Comparison of ENCODE assay signal across 19 cellular contexts in the genomic region with DNA sequence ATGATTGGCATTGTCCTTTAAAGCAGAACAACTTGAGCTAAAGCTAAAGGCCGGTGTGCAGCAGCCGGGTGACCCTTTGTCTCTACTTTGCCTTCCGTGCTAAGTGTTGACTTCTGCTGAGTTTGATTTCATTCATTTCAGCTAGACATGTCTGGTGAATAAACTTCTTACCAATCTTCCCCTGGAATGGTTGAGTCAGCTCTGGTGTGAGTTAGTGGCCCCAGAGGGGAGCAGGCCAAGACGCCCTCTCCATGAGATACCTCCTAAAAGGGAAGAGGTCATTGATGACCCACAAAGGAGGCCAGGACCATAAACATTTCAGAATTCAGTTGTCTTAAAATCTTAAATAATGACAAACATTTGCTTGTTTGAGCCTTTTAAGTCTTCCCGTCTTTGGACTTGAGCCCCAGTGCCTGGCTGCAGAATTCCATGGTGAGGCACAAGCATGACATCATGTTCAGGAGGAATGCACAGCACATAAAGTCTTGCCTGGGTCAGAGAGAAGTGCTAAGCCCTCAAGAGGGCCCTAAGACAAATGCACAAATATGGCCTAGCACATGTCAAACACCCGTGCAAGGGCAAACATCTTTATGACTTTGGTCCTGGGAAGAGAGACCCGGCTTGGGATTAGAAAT.
DNase-seq lines count a peak whose midpoint lies in the region; ATAC-seq, FAIRE-seq and TF ChIP-seq lines count a peak whose summit lies in the region.
"Had no signal": no experiment of that assay in that cellular context is flagged by ENCODE, and none has a peak within 500 bp of the region (broad histone marks: within the 10 kb centered on the region; RNA-seq: fewer than 3 reads in every experiment).

No MANE protein-coding gene starts in this region.

- no peaks in the 10 kb centered on the region for H3K36me3 Mint-ChIP-seq in mesothelial cell of epicardium
- H3K36me3 Mint-ChIP-seq in chondrocyte (ENCODE audit: low read depth), result no peaks in the 10 kb centered on the region
- peaks cover 20% of the 10 kb centered on the region for H3K36me3 Mint-ChIP-seq in activated naive CD4-positive, alpha-beta T cell treated with anti-CD3 and anti-CD28 coated beads for 36 hours (ENCODE audit: low read depth)

- H3K4me3 ChIP-seq in K562, result no peak overlapping the region

- no peaks in the 10 kb centered on the region for H3K9me1 ChIP-seq in K562 (ENCODE audit: control insufficient read depth, insufficient read depth, low read length)

- DNase-seq in AG08395 (ENCODE audit: low spot score), result peak; percentile 71
- peak; percentile 19 for DNase-seq in ELF-1 (ENCODE audit: low read depth, low spot score)
- DNase-seq in K562 (ENCODE audit: extremely low read depth in 1 of 4, low spot score in 3 of 4), result no peak
- DNase-seq in mesothelial cell of epicardium (ENCODE audit: low spot score in 2 of 2, unreplicated experiment in 2 of 2), result no peak
- DNase-seq in chondrocyte (ENCODE audit: low spot score), result no peak
- no peak for DNase-seq in GM20000 (ENCODE audit: low spot score)
- DNase-seq in NCI-H2081 treated with DMSO at 0.1 percent for 48 hours (lab: John Stamatoyannopoulos, UW), result no peak
- DNase-seq in activated naive CD4-positive, alpha-beta T cell treated with anti-CD3 and anti-CD28 coated beads for 36 hours, result no peak
- DNase-seq: central memory CD4-positive, alpha-beta T cell; effector memory CD8-positive, alpha-beta T cell; mesendoderm; NCI-H1436; NCI-H345; NK-92 treated with Interleukin-12 subunit alpha and Interleukin-12 subunit beta, amount 100 ng/mL, for 24 hours; nucleus accumbens; stimulated activated CD4-positive, alpha-beta T cell treated with anti-CD3 and anti-CD28 coated beads, Interleukin-4, amount 100 ng/mL, for 24 hours; T-helper 17 cell had no signal

- no peak for TF ChIP-seq POLR2A in K562 (conservative IDR thresholded peaks at IDR 0.05)

- H3K4me2 ChIP-seq in K562 (ENCODE audit: insufficient read depth, low read length), result no peak overlapping the region

- no peak for TF ChIP-seq CTCF in K562 (IDR thresholded peaks at IDR 0.05 in 2 of 3, conservative IDR thresholded peaks at IDR 0.05 in 1 of 3; ENCODE audit: insufficient read depth in 2 of 3, low read depth in 1 of 3, low read length in 3 of 3)
- TF ChIP-seq CTCF in mesothelial cell of epicardium (IDR thresholded peaks at IDR 0.05; ENCODE audit: unreplicated experiment), result no peak
- TF ChIP-seq CTCF in chondrocyte (IDR thresholded peaks at IDR 0.05), result no peak
- no peak for TF ChIP-seq CTCF in GM20000 (IDR thresholded peaks at IDR 0.05; ENCODE audit: extremely low read depth, missing control alignments)

- peaks cover 0 to 29% of the 10 kb centered on the region in 2 experiments; a peak in 2 of 5 replicates for H3K27me3 ChIP-seq in K562 (ENCODE audit: control insufficient read depth in 2 of 2, insufficient read depth in 2 of 2, low read length in 2 of 2)

- no peak overlapping the region for H3K27ac ChIP-seq in K562 (ENCODE audit: extremely low read depth, low read depth, low read length)
- H3K27ac ChIP-seq: HL-60 had no signal

- no peak for TF ChIP-seq RAD21 in K562 (CRISPR knock-in tag; conservative IDR thresholded peaks at IDR 0.05 in 1 of 2, IDR thresholded peaks at IDR 0.05 in 1 of 2)

- POLR2A ChIA-PET in K562 (lab: Yijun Ruan, JAX), result no interaction called here

- no peaks in the 10 kb centered on the region for H4K20me1 ChIP-seq in K562 (replicated peaks; ENCODE audit: control insufficient read depth, insufficient read depth, low read length)

- H3K27me3 Mint-ChIP-seq in mesothelial cell of epicardium (ENCODE audit: low read depth), result no peaks in the 10 kb centered on the region
- H3K27me3 Mint-ChIP-seq in chondrocyte (ENCODE audit: low read depth), result no peaks in the 10 kb centered on the region
- no peaks in the 10 kb centered on the region for H3K27me3 Mint-ChIP-seq in activated naive CD4-positive, alpha-beta T cell treated with anti-CD3 and anti-CD28 coated beads for 36 hours (ENCODE audit: low read depth)
- H3K27me3 Mint-ChIP-seq: activated naive CD8-positive, alpha-beta T cell; effector memory CD8-positive, alpha-beta T cell; T-helper 17 cell had no signal

- no peak for FAIRE-seq in K562 (lab: Jason Lieb, UNC)

- no peak for ATAC-seq in K562
- ATAC-seq: effector memory CD8-positive, alpha-beta T cell; T-helper 17 cell had no signal

- H3K27ac Mint-ChIP-seq in mesothelial cell of epicardium (peak overlapping the region; percentile 58), chondrocyte (ENCODE audit: unreplicated experiment) (no peak overlapping the region)
- H3K27ac Mint-ChIP-seq in activated naive CD4-positive, alpha-beta T cell treated with anti-CD3 and anti-CD28 coated beads for 36 hours, result no peak overlapping the region
- H3K27ac Mint-ChIP-seq: T-helper 17 cell had no signal

- no peaks in the 10 kb centered on the region for H3K36me3 ChIP-seq in K562 (ENCODE audit: control insufficient read depth, insufficient read depth, low read length)

- 2% methylated on average over 7 of the region's 7 CpGs for WGBS in K562 (ENCODE audit: insufficient coverage, low coverage, missing lambda C conversion rate)

- no peak overlapping the region for H3K9ac ChIP-seq in K562 (ENCODE audit: insufficient read depth in 1 of 2, low read depth in 2 of 2, low read length in 2 of 2)

- no TSS peak for BruUV-seq in K562 (replicated peaks; lab: Mats Ljungman, UMichigan)

- H3K4me1 Mint-ChIP-seq in mesothelial cell of epicardium (peaks cover 17% of the 10 kb centered on the region), chondrocyte (ENCODE audit: low read depth) (peaks cover 16% of the 10 kb centered on the region)
- peaks cover 64% of the 10 kb centered on the region for H3K4me1 Mint-ChIP-seq in activated naive CD4-positive, alpha-beta T cell treated with anti-CD3 and anti-CD28 coated beads for 36 hours (ENCODE audit: low read depth)

- in situ Hi-C loops in K562 (cut with MboI), result no loop called here

- H3K9me3 ChIP-seq in K562 (replicated peaks; ENCODE audit: control insufficient read depth, insufficient read depth, low read depth, low read length), result no peaks in the 10 kb centered on the region

- H3K79me2 ChIP-seq in K562 (ENCODE audit: control insufficient read depth, insufficient read depth, low read length), result no peaks in the 10 kb centered on the region

- TF ChIP-seq EP300 in K562 (IDR thresholded peaks at IDR 0.05; ENCODE audit: low read length), result no peak

- H3K9me3 Mint-ChIP-seq in mesothelial cell of epicardium, result no peaks in the 10 kb centered on the region
- no peaks in the 10 kb centered on the region for H3K9me3 Mint-ChIP-seq in chondrocyte (ENCODE audit: low read depth)
- no peaks in the 10 kb centered on the region for H3K9me3 Mint-ChIP-seq in activated naive CD4-positive, alpha-beta T cell treated with anti-CD3 and anti-CD28 coated beads for 36 hours
- H3K9me3 Mint-ChIP-seq: effector memory CD8-positive, alpha-beta T cell had no signal

- no peaks in the 10 kb centered on the region for H3K4me1 ChIP-seq in K562 (replicated peaks in 1 of 2; ENCODE audit: control insufficient read depth in 2 of 2, insufficient read depth in 2 of 2, low read length in 2 of 2)

- CTCF ChIA-PET in K562 (lab: Yijun Ruan, JAX; ENCODE audit: low intra/inter-chr PET ratio), result no interaction called here
- CTCF ChIA-PET in activated naive CD4-positive, alpha-beta T cell treated with anti-CD3 and anti-CD28 coated beads for 36 hours (lab: Charles Lee), result interaction anchor here (0.6 kb wide), 1 partner anchor 189 kb away, joined by 3 read pairs; no protein-coding TSS in a partner anchor

- H2AFZ ChIP-seq in K562 (ENCODE audit: low read depth, low read length), result no peak overlapping the region

- intact Hi-C loops in K562 (cut with micrococcal nuclease), result no loop called here
- intact Hi-C loops in activated naive CD4-positive, alpha-beta T cell treated with anti-CD3 and anti-CD28 coated beads for 36 hours (cut with micrococcal nuclease), result no loop called here

- H3K4me3 Mint-ChIP-seq in mesothelial cell of epicardium, result no peak overlapping the region
- H3K4me3 Mint-ChIP-seq in chondrocyte (ENCODE audit: unreplicated experiment), result no peak overlapping the region
- no peak overlapping the region for H3K4me3 Mint-ChIP-seq in activated naive CD4-positive, alpha-beta T cell treated with anti-CD3 and anti-CD28 coated beads for 36 hours
- H3K4me3 Mint-ChIP-seq: activated naive CD8-positive, alpha-beta T cell; effector memory CD8-positive, alpha-beta T cell; T-helper 17 cell had no signal

TF ChIP-seq in K562, 482 proteins besides CTCF, POLR2A, EP300 and RAD21 (continues in another document):
- TF ChIP-seq, protein P1, sequence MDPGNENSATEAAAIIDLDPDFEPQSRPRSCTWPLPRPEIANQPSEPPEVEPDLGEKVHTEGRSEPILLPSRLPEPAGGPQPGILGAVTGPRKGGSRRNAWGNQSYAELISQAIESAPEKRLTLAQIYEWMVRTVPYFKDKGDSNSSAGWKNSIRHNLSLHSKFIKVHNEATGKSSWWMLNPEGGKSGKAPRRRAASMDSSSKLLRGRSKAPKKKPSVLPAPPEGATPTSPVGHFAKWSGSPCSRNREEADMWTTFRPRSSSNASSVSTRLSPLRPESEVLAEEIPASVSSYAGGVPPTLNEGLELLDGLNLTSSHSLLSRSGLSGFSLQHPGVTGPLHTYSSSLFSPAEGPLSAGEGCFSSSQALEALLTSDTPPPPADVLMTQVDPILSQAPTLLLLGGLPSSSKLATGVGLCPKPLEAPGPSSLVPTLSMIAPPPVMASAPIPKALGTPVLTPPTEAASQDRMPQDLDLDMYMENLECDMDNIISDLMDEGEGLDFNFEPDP (CRISPR knock-in tag; IDR thresholded peaks at IDR 0.05), result peak; percentile 63; the same call in 1 of the 2 replicates
- peak; percentile 24; the same call in 1 of the 2 replicates for TF ChIP-seq ZNF324 (CRISPR knock-in tag; IDR thresholded peaks at IDR 0.05)
- TF ChIP-seq GTF2A2 (tag; IDR thresholded peaks at IDR 0.05), result no peak
- TF ChIP-seq, protein P2, sequence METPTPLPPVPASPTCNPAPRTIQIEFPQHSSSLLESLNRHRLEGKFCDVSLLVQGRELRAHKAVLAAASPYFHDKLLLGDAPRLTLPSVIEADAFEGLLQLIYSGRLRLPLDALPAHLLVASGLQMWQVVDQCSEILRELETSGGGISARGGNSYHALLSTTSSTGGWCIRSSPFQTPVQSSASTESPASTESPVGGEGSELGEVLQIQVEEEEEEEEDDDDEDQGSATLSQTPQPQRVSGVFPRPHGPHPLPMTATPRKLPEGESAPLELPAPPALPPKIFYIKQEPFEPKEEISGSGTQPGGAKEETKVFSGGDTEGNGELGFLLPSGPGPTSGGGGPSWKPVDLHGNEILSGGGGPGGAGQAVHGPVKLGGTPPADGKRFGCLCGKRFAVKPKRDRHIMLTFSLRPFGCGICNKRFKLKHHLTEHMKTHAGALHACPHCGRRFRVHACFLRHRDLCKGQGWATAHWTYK (CRISPR knock-in tag; IDR thresholded peaks at IDR 0.05), result peak; percentile 75

Comparison
In these comparisons a context has a peak if more than half of its experiments do, and no peak if none do; other contexts are left out.
1. DNase-seq: peak in AG08395 (single experiment) and ELF-1 (single experiment); none in K562 (0 of 4), mesothelial cell of epicardium (0 of 2), chondrocyte (single experiment), GM20000 (single experiment), NCI-H2081 treated with DMSO at 0.1 percent for 48 hours (single experiment) and activated naive CD4-positive, alpha-beta T cell treated with anti-CD3 and anti-CD28 coated beads for 36 hours (single experiment).